Comparison of ENCODE assay signal across 8 cellular contexts in the genomic region with DNA sequence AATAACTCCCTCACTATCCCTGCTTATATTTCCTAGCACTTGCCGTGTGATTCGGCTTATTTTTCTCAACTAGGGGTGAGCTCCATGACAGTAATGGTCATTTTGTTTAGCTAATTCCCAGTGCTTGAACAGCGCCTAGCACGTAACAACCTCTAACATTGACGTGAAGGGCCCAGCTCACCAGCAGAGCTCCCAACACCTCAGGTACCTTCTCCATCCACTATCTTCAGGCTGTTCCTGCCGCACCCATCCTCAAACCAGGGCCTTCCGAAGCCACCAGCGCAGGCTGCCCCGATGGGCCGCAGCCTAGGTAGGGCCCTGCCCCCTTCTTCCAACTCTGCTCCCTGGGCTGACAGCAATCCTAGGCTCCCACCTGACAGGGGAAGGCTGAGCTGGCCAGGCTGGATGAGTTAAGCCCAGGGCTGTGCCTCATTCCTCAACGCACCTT. TPM values are rescaled to one million over a fixed set of nuclear protein-coding genes. Genes with fewer than 3 reads are reported as not detected.
DNase-seq lines count a peak whose midpoint lies in the region; ATAC-seq and TF ChIP-seq lines count a peak whose summit lies in the region.

No MANE protein-coding gene starts in this region.

- peaks cover 12% of the 10 kb centered on the region for H3K36me3 Mint-ChIP-seq in natural killer cell

- no peaks in the 10 kb centered on the region for H3K27me3 ChIP-seq in SJSA1 (replicated peaks)

- peak overlapping the region; percentile 96 for H3K4me3 Mint-ChIP-seq in natural killer cell

- H3K4me3 ChIP-seq in GM12875 (ENCODE audit: low read depth, low read length) (peak overlapping the region; percentile 90), SJSA1 (peak overlapping the region; percentile 86)

- H3K27me3 Mint-ChIP-seq in natural killer cell (ENCODE audit: low read depth in 2 of 2), result peaks cover 1 to 4% of the 10 kb centered on the region in 2 donors

- DNase-seq in SJSA1 (ENCODE audit: low read depth in 1 of 2, low spot score in 2 of 2) (no peak), epithelial cell of prostate (ENCODE audit: low read depth, low spot score) (no peak), natural killer cell (no peak), SKM-1 (lab: John Stamatoyannopoulos, UW; ENCODE audit: unreplicated experiment) (no peak), NCI-H524 (lab: John Stamatoyannopoulos, UW) (no peak)

- H3K9me3 ChIP-seq in SJSA1 (replicated peaks), result no peaks in the 10 kb centered on the region

- no peaks in the 10 kb centered on the region for H3K9me3 Mint-ChIP-seq in natural killer cell

- peaks cover 35 to 43% of the 10 kb centered on the region in 2 donors for H3K4me1 Mint-ChIP-seq in natural killer cell

- peaks cover 41% of the 10 kb centered on the region for H3K36me3 ChIP-seq in SJSA1

- no peak for TF ChIP-seq CTCF in GM12875 (IDR thresholded peaks at IDR 0.05; ENCODE audit: borderline replicate concordance, insufficient read depth, low read depth, low read length)
- TF ChIP-seq CTCF in natural killer cell (IDR thresholded peaks at IDR 0.05), result no peak

- intact Hi-C loops in natural killer cell (cut with micrococcal nuclease), result loop anchor here (1.0 kb wide), 2 partner anchors 270 to 445 kb away; partner anchors contain the start of gene RAMAC

- peaks cover 18% of the 10 kb centered on the region for H3K4me1 ChIP-seq in SJSA1 (replicated peaks)

- ATAC-seq in natural killer cell, result no peak
- no peak for ATAC-seq in GM18861 (IDR thresholded peaks at IDR 0.05; ENCODE audit: unreplicated experiment)
- no peak for ATAC-seq in HG03565 (IDR thresholded peaks at IDR 0.05; ENCODE audit: unreplicated experiment)

- H3K27ac ChIP-seq in SJSA1, result peak overlapping the region; percentile 35
- peak overlapping the region; percentile 89 for H3K27ac ChIP-seq in epithelial cell of prostate

- H3K27ac Mint-ChIP-seq in natural killer cell, result peak overlapping the region; percentile 92 to 95

RNA-seq across cellular contexts. Expression of gene RPS17, which starts 0.8 kb away (rescaled TPM):
- 1,874 and 2,652 TPM in 2 replicates for total RNA-seq in SJSA1 (2014; rRNA removed; shearing (Covaris generic))
- total RNA-seq in natural killer cell, result 1,000 to 10,000 TPM; 1,035 to 1,314 (median 1,130) TPM
